In genomic region chr17:48517478-48517877, GRCh38 we compare ENCODE assay signal across 1 cellular context.
TF ChIP-seq lines count a peak whose summit lies in the region.

No MANE protein-coding gene starts in this region.

TF ChIP-seq in K562, 482 proteins besides CTCF, POLR2A, EP300 and RAD21:
- TF ChIP-seq JUND (IDR thresholded peaks at IDR 0.05; ENCODE audit: borderline replicate concordance, low read depth, low read length) (no peak), JUND (tag; IDR thresholded peaks at IDR 0.05; ENCODE audit: borderline replicate concordance, low read depth, low read length) (no peak), SPI1 (IDR thresholded peaks at IDR 0.05; ENCODE audit: borderline replicate concordance, low read depth, low read length) (peak; percentile 28; the same call in 1 of the 2 replicates)
